Comparison of ENCODE assay signal across 8 cellular contexts in the genomic region with DNA sequence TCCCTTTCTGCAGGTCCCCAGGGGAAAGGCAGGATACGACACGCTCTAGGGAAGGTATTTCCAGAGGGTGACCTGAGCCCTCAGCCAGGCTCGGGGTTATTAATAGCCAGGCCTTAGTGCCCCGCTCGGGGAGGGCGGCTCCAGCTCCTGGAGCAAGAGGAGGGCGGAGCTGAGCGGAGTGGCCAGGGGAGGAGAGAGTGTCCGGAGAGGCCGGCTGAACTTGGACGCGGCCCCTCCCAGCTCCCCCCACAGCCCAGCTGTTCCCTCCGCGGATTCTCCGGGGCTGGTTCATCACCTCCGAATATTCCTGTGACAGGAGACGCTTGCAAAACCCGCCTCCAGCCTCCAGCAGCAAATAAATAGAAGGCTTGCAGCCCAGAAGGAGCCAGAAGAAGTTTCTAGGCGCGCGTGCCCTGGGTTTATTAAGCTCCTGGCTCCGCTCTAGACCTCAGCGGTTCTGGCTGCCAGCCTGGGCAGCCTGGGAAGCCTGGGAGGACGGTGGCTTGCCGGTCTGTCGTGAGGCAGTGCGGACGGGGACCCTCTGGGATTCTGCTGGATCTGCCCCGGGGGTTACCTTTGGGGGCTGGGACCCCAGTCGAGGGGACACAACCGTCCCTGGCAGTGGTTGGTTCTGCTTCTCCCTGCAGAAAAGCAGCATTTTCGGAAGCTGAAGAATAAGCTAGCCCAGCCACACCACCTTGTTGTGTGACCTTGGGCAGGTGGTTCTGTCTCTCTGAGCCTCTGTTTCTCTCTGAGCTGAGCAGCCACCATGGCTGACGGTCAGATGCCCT. TPM values are rescaled to one million over a fixed set of nuclear protein-coding genes. Genes with fewer than 3 reads are reported as not detected.
DNase-seq lines count a peak whose midpoint lies in the region.

HSPB8 (plus strand) TSS at position 388 of the 791 bp plus-strand sequence; CDS start at position 770, 382 bp downstream.

- no peak within 1 kb of the TSS for H2BK15ac ChIP-seq in mesendoderm (replicated peaks; ENCODE audit: low read depth)

- peak within 1 kb of the TSS; percentile 45 for H3K4ac ChIP-seq in mesendoderm (ENCODE audit: low read depth, low read length)

- peaks cover 10% of the 10 kb centered on the region for H3K79me2 ChIP-seq in mesendoderm (ENCODE audit: control insufficient read depth, insufficient read depth, low read length)

- peak within 1 kb of the TSS; percentile 91 for H3K18ac ChIP-seq in mesendoderm (ENCODE audit: low read length)

- peak within 1 kb of the TSS; percentile 47 for H2BK5ac ChIP-seq in mesendoderm (ENCODE audit: low read length)

- H3K79me1 ChIP-seq in mesendoderm (ENCODE audit: low read length), result peaks cover 7% of the 10 kb centered on the region

- H2BK120ac ChIP-seq in mesendoderm (ENCODE audit: low read depth, low read length), result no peak within 1 kb of the TSS

- H3K27me3 ChIP-seq in mesendoderm (ENCODE audit: insufficient read depth, low read length, poor library complexity), result no peaks in the 10 kb centered on the region

- H3K36me3 ChIP-seq in mesendoderm (ENCODE audit: control insufficient read depth, insufficient read depth, low read length) (no peaks in the 10 kb centered on the region), urinary bladder (ENCODE audit: insufficient read depth) (no peaks in the 10 kb centered on the region)

- H2AK5ac ChIP-seq in mesendoderm (ENCODE audit: low read length), result peak within 1 kb of the TSS; percentile 12

- no CpG with 5 or more reads among the region's 33 CpGs for WGBS in mesendoderm (ENCODE audit: extremely low coverage, insufficient coverage, low lambda C conversion rate)
- WGBS in urinary bladder, result 3% methylated on average over 33 of the region's 33 CpGs

- H3K9ac ChIP-seq in mesendoderm (ENCODE audit: low read length), result peak within 1 kb of the TSS; percentile 74

- peak within 1 kb of the TSS; percentile 6 for H4K5ac ChIP-seq in mesendoderm (ENCODE audit: low read length)

- peak within 1 kb of the TSS; percentile 59 for H3K23ac ChIP-seq in mesendoderm (ENCODE audit: low read length)

- DNase-seq in DMS153 (lab: John Stamatoyannopoulos, UW), result peak; percentile 81
- peak; percentile 77 for DNase-seq in NCI-H82 (lab: John Stamatoyannopoulos, UW)
- no peak for DNase-seq in epithelial cell of prostate (ENCODE audit: low read depth, low spot score)
- peak; percentile 94 for DNase-seq in mesendoderm
- DNase-seq in NCI-H524 treated with DMSO at 0.1 percent for 48 hours (lab: John Stamatoyannopoulos, UW), result no peak
- DNase-seq in stimulated activated CD4-positive, alpha-beta T cell treated with anti-CD3 and anti-CD28 coated beads, Interleukin-15, amount 100 ng/mL, for 24 hours, result no peak
- DNase-seq in RPMI8226, result no peak

- peak within 1 kb of the TSS; percentile 85 for H3K56ac ChIP-seq in mesendoderm (ENCODE audit: low read length)

- H3K4me1 ChIP-seq in mesendoderm (ENCODE audit: control insufficient read depth, low read depth, low read length) (peaks cover 19% of the 10 kb centered on the region), urinary bladder (ENCODE audit: insufficient read depth) (peaks cover 2% of the 10 kb centered on the region)

- peak within 1 kb of the TSS; percentile 39 for H3K27ac ChIP-seq in epithelial cell of prostate
- H3K27ac ChIP-seq in mesendoderm (ENCODE audit: low read depth, low read length), result peak within 1 kb of the TSS; percentile 92
- H3K27ac ChIP-seq in urinary bladder (ENCODE audit: low read depth), result peak within 1 kb of the TSS; percentile 69

- H3K4me3 ChIP-seq in mesendoderm (ENCODE audit: low read length), result no peak within 1 kb of the TSS
- H3K4me3 ChIP-seq in urinary bladder (ENCODE audit: low read depth, low read length), result peak within 1 kb of the TSS; percentile 51

- H4K8ac ChIP-seq in mesendoderm (ENCODE audit: low read depth, low read length), result no peak within 1 kb of the TSS

- H3K4me2 ChIP-seq in mesendoderm (ENCODE audit: low read length), result peak within 1 kb of the TSS; percentile 56

RNA-seq across cellular contexts. Expression of gene HSPB8, which starts in this region (rescaled TPM):
- 13.5 TPM for polyA plus RNA-seq in mesendoderm (2013, experiment 1 of 2)
- 14.3 TPM for polyA plus RNA-seq in mesendoderm (2013, experiment 2 of 2)
- total RNA-seq in urinary bladder, result 47.8 TPM
- polyA plus RNA-seq in urinary bladder, result 601 TPM

Comparison
In these comparisons a context has a peak if more than half of its experiments do, and no peak if none do; other contexts are left out.
1. DNase-seq: peak in DMS153 (single experiment), NCI-H82 (single experiment) and mesendoderm (single experiment); none in epithelial cell of prostate (single experiment), NCI-H524 treated with DMSO at 0.1 percent for 48 hours (single experiment), stimulated activated CD4-positive, alpha-beta T cell treated with anti-CD3 and anti-CD28 coated beads, Interleukin-15, amount 100 ng/mL, for 24 hours (single experiment) and RPMI8226 (single experiment).
2. H3K27ac ChIP-seq: peak in every context shown above with its lines; median percentile 92 in mesendoderm; 69 in urinary bladder; 39 in epithelial cell of prostate.